8 cellular contexts compared by ENCODE assay signal in the genomic region with DNA sequence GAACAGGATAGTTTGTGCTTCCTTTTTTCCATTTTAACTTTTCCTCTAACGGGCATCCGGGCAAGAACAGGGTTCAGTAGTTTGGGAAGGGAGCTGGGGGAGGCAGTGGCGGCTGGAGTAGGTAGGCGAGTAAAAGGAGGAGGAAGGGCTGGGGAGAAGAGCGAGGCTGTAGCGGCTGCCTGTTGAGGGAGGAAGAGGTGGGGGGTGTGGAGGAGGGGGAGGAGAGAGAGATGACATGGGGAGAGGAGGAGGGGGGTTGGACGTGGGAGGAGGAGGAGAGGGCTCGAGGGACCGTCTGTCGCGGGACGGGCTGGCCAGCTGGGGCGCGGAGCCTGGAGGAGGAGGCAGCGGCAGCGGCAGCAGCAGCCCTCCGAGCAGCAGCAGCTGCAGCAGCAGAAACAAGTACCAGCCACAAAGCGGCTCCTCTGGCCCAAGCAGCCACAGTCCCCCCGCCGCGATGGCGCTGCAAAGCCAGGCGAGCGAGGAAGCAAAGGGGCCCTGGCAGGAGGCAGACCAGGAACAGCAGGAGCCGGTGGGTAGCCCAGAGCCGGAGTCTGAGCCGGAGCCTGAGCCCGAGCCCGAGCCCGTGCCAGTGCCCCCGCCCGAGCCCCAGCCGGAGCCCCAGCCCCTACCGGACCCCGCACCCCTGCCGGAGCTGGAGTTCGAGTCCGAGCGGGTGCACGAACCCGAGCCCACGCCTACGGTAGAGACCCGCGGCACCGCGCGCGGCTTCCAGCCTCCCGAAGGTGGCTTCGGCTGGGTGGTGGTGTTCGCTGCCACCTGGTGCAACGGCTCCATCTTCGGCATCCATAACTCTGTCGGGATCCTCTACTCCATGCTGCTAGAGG. TPM values are rescaled to one million over a fixed set of nuclear protein-coding genes. Genes with fewer than 3 reads are reported as not detected.
A peak's percentile ranks its signal among the peaks of the same experiment; 100 is the strongest.
DNase-seq lines count a peak whose midpoint lies in the region; ATAC-seq and TF ChIP-seq lines count a peak whose summit lies in the region.

A gene (plus strand): TSS at position 313 of the 848 bp plus-strand sequence. CDS start 145 bp downstream, at position 458.

- WGBS in lower leg skin, 2 donors, result 1 to 23% methylated on average over 25 to 38 of the region's 55 CpGs

- no peak for TF ChIP-seq POLR2A in lower leg skin (IDR thresholded peaks at IDR 0.05)

- no peak within 1 kb of the TSS for H3K4me3 ChIP-seq in GM12865 (ENCODE audit: low read depth, low read length)
- H3K4me3 ChIP-seq in lower leg skin (ENCODE audit: low read depth, poor library complexity, severe bottlenecking), result peak within 1 kb of the TSS; percentile 15

- intact Hi-C loops in lower leg skin (cut with DNase I; ENCODE audit: low total_unique reads), result no loop called here

- no peak for ATAC-seq in GM21528 (IDR thresholded peaks at IDR 0.05; ENCODE audit: low FRiP score, unreplicated experiment)

- DNase-seq in GM12865 (ENCODE audit: low read depth), result peak; percentile 17
- DNase-seq in NCI-H1105 (lab: John Stamatoyannopoulos, UW), result peak; percentile 10
- peak; percentile 18 to 31 for DNase-seq in activated CD4-positive, alpha-beta T cell treated with anti-CD3 and anti-CD28 coated beads, Interleukin-2, amount 50 U/mL, for 4 hours
- peak; percentile 3 for DNase-seq in effector CD8-positive, alpha-beta T cell (lab: John Stamatoyannopoulos, UW)
- DNase-seq in lower leg skin (ENCODE audit: low spot score in 2 of 2), result peak; percentile 52 to 92
- peak; percentile 10 for DNase-seq in stimulated activated CD4-positive, alpha-beta T cell treated with anti-CD3 and anti-CD28 coated beads, Interleukin-4, amount 100 ng/mL, for 24 hours
- DNase-seq in activated CD4-positive, CD25-positive, alpha-beta regulatory T cell treated with anti-CD3 and anti-CD28 coated beads, Interleukin-2, amount 50 U/mL, for 72 hours, result no peak

- TF ChIP-seq CTCF in GM12865 (IDR thresholded peaks at IDR 0.05; ENCODE audit: insufficient read depth, low read depth, low read length, missing control alignments), result no peak
- TF ChIP-seq CTCF in lower leg skin (IDR thresholded peaks at IDR 0.05), result no peak

RNA-seq across cellular contexts. Expression of the gene that starts here (rescaled TPM):
- total RNA-seq in lower leg skin, result 1 to 10 TPM; 2.7 to 4.3 (median 3.2) TPM
